Comparison of ENCODE assay signal across 22 cellular contexts in the genomic region with DNA sequence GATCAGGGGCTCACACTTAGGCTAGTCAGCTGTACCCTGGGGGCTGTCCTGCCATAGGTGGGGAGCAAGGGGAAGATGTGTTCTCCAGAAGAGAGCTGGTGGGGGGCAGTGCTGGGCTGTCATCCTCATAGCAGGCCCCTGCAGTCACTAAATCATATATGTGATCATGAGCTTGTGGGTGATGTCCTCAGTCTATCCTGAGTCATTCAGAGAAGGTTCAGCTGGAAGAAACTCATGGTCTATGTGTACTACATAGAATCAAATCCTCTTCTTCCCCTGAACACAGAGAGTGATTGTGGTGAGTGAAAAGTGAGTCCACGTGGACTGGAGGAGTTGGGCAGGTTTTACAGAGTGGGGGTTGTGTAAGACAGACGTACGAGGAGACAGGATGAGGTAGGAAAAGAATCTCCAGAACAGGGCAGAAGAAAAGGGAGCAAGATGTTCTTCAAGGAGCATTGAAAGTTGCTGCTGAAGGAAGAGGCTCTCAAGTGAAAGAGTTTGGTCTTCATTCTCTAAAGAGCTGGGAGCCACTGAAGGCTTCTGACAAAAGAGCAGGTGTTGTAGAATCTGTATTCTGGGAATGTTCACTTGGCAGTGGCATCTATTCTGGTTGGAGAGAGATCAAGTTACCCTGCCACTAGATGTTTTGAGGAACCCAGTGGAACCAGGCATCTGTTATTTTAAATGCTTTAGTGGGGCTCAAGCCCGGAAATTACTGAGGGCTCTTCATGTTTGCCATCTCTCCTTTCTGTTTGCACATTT.
DNase-seq lines count a peak whose midpoint lies in the region; ATAC-seq and TF ChIP-seq lines count a peak whose summit lies in the region.
"Had no signal": no experiment of that assay in that cellular context is flagged by ENCODE, and none has a peak within 500 bp of the region (broad histone marks: within the 10 kb centered on the region; RNA-seq: fewer than 3 reads in every experiment).

No MANE protein-coding gene starts in this region.

- no peak overlapping the region for H3K27ac Mint-ChIP-seq in activated T-cell treated with anti-CD3 and anti-CD28 coated beads, Interleukin-2, amount 50 U/mL, for 72 hours
- H3K27ac Mint-ChIP-seq in stimulated activated effector memory CD8-positive, alpha-beta T cell treated with anti-CD3 and anti-CD28 coated beads, Interleukin-12 subunit alpha, Interleukin-12 subunit beta, amount 100 ng/mL, for 72 hours: no peak overlapping the region
- H3K27ac Mint-ChIP-seq: activated CD4-positive, alpha-beta T cell treated with anti-CD3 and anti-CD28 coated beads, Interleukin-2, amount 10 ng/mL, durations not matched to agents 24 days and 14 days had no signal

- no peak overlapping the region for H3K4me3 ChIP-seq in dorsolateral prefrontal cortex
- H3K4me3 ChIP-seq: BLaER1 treated with 17β-estradiol and CSF1 and Interleukin-3, amounts not matched to agents 10 nM and 100 nM; gastroesophageal sphincter; spleen; thoracic aorta had no signal

- intact Hi-C loops in dorsolateral prefrontal cortex (cut with DNase I): no loop called here
- intact Hi-C loops in sciatic nerve (cut with DNase I): no loop called here

- peaks cover 0 to 2% of the 10 kb centered on the region in 2 donors for H3K36me3 Mint-ChIP-seq in activated T-cell treated with anti-CD3 and anti-CD28 coated beads, Interleukin-2, amount 50 U/mL, for 72 hours (ENCODE audit: insufficient read depth in 2 of 2)
- peaks cover 7% of the 10 kb centered on the region for H3K36me3 Mint-ChIP-seq in activated T-cell treated with anti-CD3 and anti-CD28 coated beads, Interleukin-2, amount 50 U/mL, for 4 hours (ENCODE audit: insufficient read depth)
- H3K36me3 Mint-ChIP-seq in stimulated activated effector memory CD8-positive, alpha-beta T cell treated with anti-CD3 and anti-CD28 coated beads, Interleukin-12 subunit alpha, Interleukin-12 subunit beta, amount 100 ng/mL, for 72 hours: no peaks in the 10 kb centered on the region

- no peak for DNase-seq in activated T-cell treated with anti-CD3 and anti-CD28 coated beads, Interleukin-2, amount 50 U/mL, for 72 hours
- no peak for DNase-seq in activated T-cell treated with anti-CD3 and anti-CD28 coated beads, Interleukin-2, amount 50 U/mL, for 4 hours
- DNase-seq in NCI-H524 treated with DMSO at 0.1 percent for 48 hours (lab: John Stamatoyannopoulos, UW): peak; percentile 9
- no peak for DNase-seq in dorsolateral prefrontal cortex
- no peak for DNase-seq in stimulated activated effector memory CD8-positive, alpha-beta T cell treated with anti-CD3 and anti-CD28 coated beads, Interleukin-12 subunit alpha, Interleukin-12 subunit beta, amount 100 ng/mL, for 72 hours (ENCODE audit: low spot score in 2 of 2)
- no peak for DNase-seq in GM19240 (ENCODE audit: insufficient read length, low spot score)
- no peak for DNase-seq in sciatic nerve (ENCODE audit: low spot score)
- DNase-seq: activated CD4-positive, alpha-beta T cell treated with anti-CD3 and anti-CD28 coated beads, Interleukin-2, amount 10 ng/mL, durations not matched to agents 24 days and 14 days; activated gamma-delta T cell; amygdala; effector CD4-positive, alpha-beta T cell; kidney glomerular epithelial cell; mesenchymal stem cell; NCI-H345; spleen had no signal

- ATAC-seq in activated T-cell treated with anti-CD3 and anti-CD28 coated beads, Interleukin-2, amount 50 U/mL, for 72 hours (replicated peaks in 1 of 2): peak; percentile 56 to 63
- no peak for ATAC-seq in activated T-cell treated with anti-CD3 and anti-CD28 coated beads, Interleukin-2, amount 50 U/mL, for 4 hours
- ATAC-seq in stimulated activated effector memory CD8-positive, alpha-beta T cell treated with anti-CD3 and anti-CD28 coated beads, Interleukin-12 subunit alpha, Interleukin-12 subunit beta, amount 100 ng/mL, for 72 hours: peak; percentile 51
- no peak for ATAC-seq in HG03196 (IDR thresholded peaks at IDR 0.05; ENCODE audit: unreplicated experiment)
- ATAC-seq in sciatic nerve: no peak
- ATAC-seq: gastroesophageal sphincter had no signal

- H3K9me3 Mint-ChIP-seq in activated T-cell treated with anti-CD3 and anti-CD28 coated beads, Interleukin-2, amount 50 U/mL, for 72 hours: no peaks in the 10 kb centered on the region
- no peaks in the 10 kb centered on the region for H3K9me3 Mint-ChIP-seq in activated T-cell treated with anti-CD3 and anti-CD28 coated beads, Interleukin-2, amount 50 U/mL, for 4 hours
- H3K9me3 Mint-ChIP-seq in stimulated activated effector memory CD8-positive, alpha-beta T cell treated with anti-CD3 and anti-CD28 coated beads, Interleukin-12 subunit alpha, Interleukin-12 subunit beta, amount 100 ng/mL, for 72 hours: no peaks in the 10 kb centered on the region
- H3K9me3 Mint-ChIP-seq: activated CD4-positive, alpha-beta T cell treated with anti-CD3 and anti-CD28 coated beads, Interleukin-2, amount 10 ng/mL, durations not matched to agents 24 days and 14 days; central memory CD8-positive, alpha-beta T cell; neural crest cell had no signal

- peaks cover 21% of the 10 kb centered on the region for H3K27me3 Mint-ChIP-seq in activated T-cell treated with anti-CD3 and anti-CD28 coated beads, Interleukin-2, amount 50 U/mL, for 72 hours (ENCODE audit: low read depth)
- H3K27me3 Mint-ChIP-seq in activated T-cell treated with anti-CD3 and anti-CD28 coated beads, Interleukin-2, amount 50 U/mL, for 4 hours (ENCODE audit: low read depth): peaks cover 1% of the 10 kb centered on the region
- H3K27me3 Mint-ChIP-seq: central memory CD8-positive, alpha-beta T cell had no signal

- H3K4me1 Mint-ChIP-seq in activated T-cell treated with anti-CD3 and anti-CD28 coated beads, Interleukin-2, amount 50 U/mL, for 72 hours (ENCODE audit: low read depth): peaks cover 19% of the 10 kb centered on the region
- no peaks in the 10 kb centered on the region for H3K4me1 Mint-ChIP-seq in activated T-cell treated with anti-CD3 and anti-CD28 coated beads, Interleukin-2, amount 50 U/mL, for 4 hours (ENCODE audit: low read depth)
- H3K4me1 Mint-ChIP-seq in stimulated activated effector memory CD8-positive, alpha-beta T cell treated with anti-CD3 and anti-CD28 coated beads, Interleukin-12 subunit alpha, Interleukin-12 subunit beta, amount 100 ng/mL, for 72 hours: peaks cover 11% of the 10 kb centered on the region
- H3K4me1 Mint-ChIP-seq: central memory CD8-positive, alpha-beta T cell had no signal

- TF ChIP-seq CTCF in dorsolateral prefrontal cortex (IDR thresholded peaks at IDR 0.05 in 54 of 56, conservative IDR thresholded peaks at IDR 0.05 in 2 of 56; ENCODE audit: low read depth in 1 of 56, partially characterized antibody in 56 of 56): no peak

- no peaks in the 10 kb centered on the region for H3K27me3 ChIP-seq in dorsolateral prefrontal cortex
- H3K27me3 ChIP-seq: BLaER1 treated with 17β-estradiol and CSF1 and Interleukin-3, amounts not matched to agents 10 nM and 100 nM; gastroesophageal sphincter; spleen had no signal

- H3K4me3 Mint-ChIP-seq in activated T-cell treated with anti-CD3 and anti-CD28 coated beads, Interleukin-2, amount 50 U/mL, for 72 hours: no peak overlapping the region
- H3K4me3 Mint-ChIP-seq in activated T-cell treated with anti-CD3 and anti-CD28 coated beads, Interleukin-2, amount 50 U/mL, for 4 hours: no peak overlapping the region
- H3K4me3 Mint-ChIP-seq in stimulated activated effector memory CD8-positive, alpha-beta T cell treated with anti-CD3 and anti-CD28 coated beads, Interleukin-12 subunit alpha, Interleukin-12 subunit beta, amount 100 ng/mL, for 72 hours: no peak overlapping the region
- H3K4me3 Mint-ChIP-seq: activated CD4-positive, alpha-beta T cell treated with anti-CD3 and anti-CD28 coated beads, Interleukin-2, amount 10 ng/mL, durations not matched to agents 24 days and 14 days; central memory CD8-positive, alpha-beta T cell; neural crest cell had no signal

- H3K27ac ChIP-seq in dorsolateral prefrontal cortex: peak overlapping the region in 51 of 59 donors; percentile 3 to 87 (median 60)
- H3K27ac ChIP-seq: BLaER1 treated with 17β-estradiol and CSF1 and Interleukin-3, amounts not matched to agents 10 nM and 100 nM; gastroesophageal sphincter; KMS-11; spleen; thoracic aorta had no signal

Comparison
In these comparisons a context has a peak if more than half of its experiments do, and no peak if none do; other contexts are left out.
1. ATAC-seq: peak in activated T-cell treated with anti-CD3 and anti-CD28 coated beads, Interleukin-2, amount 50 U/mL, for 72 hours (2 of 2) and stimulated activated effector memory CD8-positive, alpha-beta T cell treated with anti-CD3 and anti-CD28 coated beads, Interleukin-12 subunit alpha, Interleukin-12 subunit beta, amount 100 ng/mL, for 72 hours (single experiment); none in activated T-cell treated with anti-CD3 and anti-CD28 coated beads, Interleukin-2, amount 50 U/mL, for 4 hours (0 of 2), HG03196 (single experiment) and sciatic nerve (single experiment).